In the genomic region with DNA sequence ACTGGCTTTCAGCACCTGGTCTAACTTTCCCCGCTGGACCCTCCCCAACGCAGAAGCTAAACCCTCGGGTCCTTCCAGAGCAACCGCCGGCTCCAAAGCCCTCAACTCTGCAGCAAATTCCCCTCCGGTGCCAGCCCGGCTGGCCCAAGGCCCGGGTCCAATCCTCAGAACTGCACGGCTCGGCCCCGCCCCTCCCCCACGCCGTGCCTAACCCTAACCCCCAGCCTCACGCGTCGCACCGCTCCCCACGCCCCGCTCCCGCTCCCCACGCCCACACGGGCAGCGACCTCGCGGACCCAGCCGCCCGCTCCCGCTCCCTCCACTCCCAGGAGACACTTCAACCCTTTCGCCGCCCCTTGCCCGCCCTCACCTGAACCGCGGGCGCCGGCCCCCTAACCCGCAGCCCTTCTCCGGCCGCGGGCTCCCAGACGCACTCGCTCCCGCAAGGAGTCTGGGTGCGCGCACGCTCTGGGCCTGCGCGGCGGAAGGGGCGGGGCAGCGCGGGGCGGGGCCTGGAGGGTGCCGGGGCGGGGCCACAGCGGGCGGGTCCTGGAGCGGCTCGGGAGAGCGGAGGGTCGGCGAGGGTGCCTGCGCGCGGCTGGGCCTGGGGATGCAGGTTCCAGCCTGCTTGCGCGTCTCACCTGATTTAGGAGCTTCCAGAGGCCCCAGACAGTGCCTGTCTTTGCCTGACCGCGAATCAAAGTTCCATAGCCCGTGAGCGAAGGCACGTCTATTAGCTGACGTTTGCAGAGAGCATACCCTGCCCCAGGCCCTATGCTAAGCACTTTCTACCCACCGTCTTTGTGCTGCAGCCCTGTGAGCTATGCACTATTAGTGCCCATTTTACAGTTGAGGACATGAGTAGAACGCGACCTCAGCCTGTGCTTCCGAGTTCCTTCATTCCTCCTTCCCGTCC, we compare ENCODE assay signal across 8 cellular contexts. TPM values are rescaled to one million over a fixed set of nuclear protein-coding genes. Genes with fewer than 3 reads are reported as not detected.
A peak's percentile ranks its signal among the peaks of the same experiment; 100 is the strongest.
DNase-seq lines count a peak whose midpoint lies in the region; ATAC-seq and TF ChIP-seq lines count a peak whose summit lies in the region.

A gene (minus strand): TSS at position 453 of the 916 bp plus-strand sequence. CDS start 2,729 bp downstream, outside the sequence.

- no peaks in the 10 kb centered on the region for H3K27me3 Mint-ChIP-seq in activated T-helper 17 cell treated with anti-CD3 and anti-CD28 coated beads, Interleukin-2, amount 50 U/mL, for 72 hours
- H3K27me3 Mint-ChIP-seq in natural killer cell (ENCODE audit: low read depth in 2 of 2), result no peaks in the 10 kb centered on the region

- peak within 1 kb of the TSS; percentile 86 for H3K4me3 Mint-ChIP-seq in activated T-helper 17 cell treated with anti-CD3 and anti-CD28 coated beads, Interleukin-2, amount 50 U/mL, for 72 hours
- peak within 1 kb of the TSS; percentile 91 for H3K4me3 Mint-ChIP-seq in natural killer cell

- in situ Hi-C loops in KBM-7 (cut with MboI; ENCODE audit: low pct_unique_long_range_greater_than_20kb, low sequenced_read_pairs), result no loop called here

- no peaks in the 10 kb centered on the region for H3K9me3 Mint-ChIP-seq in activated T-helper 17 cell treated with anti-CD3 and anti-CD28 coated beads, Interleukin-2, amount 50 U/mL, for 72 hours
- no peaks in the 10 kb centered on the region for H3K9me3 Mint-ChIP-seq in natural killer cell

- peaks cover 44% of the 10 kb centered on the region for H3K36me3 Mint-ChIP-seq in activated T-helper 17 cell treated with anti-CD3 and anti-CD28 coated beads, Interleukin-2, amount 50 U/mL, for 72 hours (ENCODE audit: low read depth)
- H3K36me3 Mint-ChIP-seq in natural killer cell, result no peaks in the 10 kb centered on the region

- H3K27ac Mint-ChIP-seq in activated T-helper 17 cell treated with anti-CD3 and anti-CD28 coated beads, Interleukin-2, amount 50 U/mL, for 72 hours, result peak within 1 kb of the TSS; percentile 84
- peak within 1 kb of the TSS; percentile 74 to 90 for H3K27ac Mint-ChIP-seq in natural killer cell

- intact Hi-C loops in natural killer cell (cut with micrococcal nuclease), result loop anchor here (5.0 to 10.0 kb wide), 2 partner anchors 169 to 1022 kb away; a partner anchor contains a TSS

- ATAC-seq in GM21619 (IDR thresholded peaks at IDR 0.05; ENCODE audit: unreplicated experiment) (peak; percentile 92), natural killer cell (peak; percentile 97 to 100 (median 97))
- peak; percentile 98 for ATAC-seq in activated T-helper 17 cell treated with anti-CD3 and anti-CD28 coated beads, Interleukin-2, amount 50 U/mL, for 72 hours (replicated peaks)

- DNase-seq in DMS79 (lab: John Stamatoyannopoulos, UW) (peak; percentile 77), KBM-7 (peak; percentile 73), RPMI7951 (ENCODE audit: low read depth) (peak; percentile 67), fibroblast of mammary gland (ENCODE audit: low read depth) (peak; percentile 47), natural killer cell (peak; percentile 85)
- DNase-seq in stimulated activated naive CD4-positive, alpha-beta T cell treated with Interleukin-2 at 50 U/mL for 16 hours (lab: John Stamatoyannopoulos, UW), result peak; percentile 78

- TF ChIP-seq CTCF in fibroblast of mammary gland (conservative IDR thresholded peaks at IDR 0.05; ENCODE audit: control insufficient read depth, insufficient read depth, low read depth, low read length) (no peak), natural killer cell (IDR thresholded peaks at IDR 0.05) (no peak)

- H3K4me1 Mint-ChIP-seq in activated T-helper 17 cell treated with anti-CD3 and anti-CD28 coated beads, Interleukin-2, amount 50 U/mL, for 72 hours, result peaks cover 29% of the 10 kb centered on the region
- peaks cover 25 to 34% of the 10 kb centered on the region in 2 donors for H3K4me1 Mint-ChIP-seq in natural killer cell

- peak within 1 kb of the TSS; percentile 88 for H3K4me3 ChIP-seq in fibroblast of mammary gland (ENCODE audit: control insufficient read depth, low read depth, low read length)

RNA-seq across cellular contexts. Expression of the gene that starts here (rescaled TPM):
- 13.8 and 18.5 TPM in 2 replicates for total RNA-seq in RPMI7951 (2014; rRNA removed; shearing (Covaris generic))
- 10 to 100 TPM; 41.8 to 44.0 TPM for total RNA-seq in activated T-helper 17 cell treated with anti-CD3 and anti-CD28 coated beads, Interleukin-2, amount 50 U/mL, for 72 hours
- 10 to 100 TPM; 26.9 to 36.3 (median 35.2) TPM for total RNA-seq in natural killer cell

Comparison
In these comparisons a context has a peak if more than half of its experiments do, and no peak if none do; other contexts are left out.
1. Peak in every context shown above with its lines: DNase-seq, ATAC-seq and H3K4me3 ChIP-seq.